ENCODE assay signal across 8 cellular contexts in genomic region chr19:52856540-52857377, GRCh38. TPM values are rescaled to one million over a fixed set of nuclear protein-coding genes. Genes with fewer than 3 reads are reported as not detected.
DNase-seq lines count a peak whose midpoint lies in the region; TF ChIP-seq lines count a peak whose summit lies in the region.
"Not testable (repeated sequence)": the region's sequence is repeated elsewhere in the genome, so short reads cannot be mapped to it uniquely, and the experiment has no call there.

No MANE protein-coding gene starts in this region.

- not testable (repeated sequence) for H2AK5ac ChIP-seq in H9 (ENCODE audit: insufficient read length, low read length)

- H3K4ac ChIP-seq in H9 (ENCODE audit: low read depth, low read length): not testable (repeated sequence)

- intact Hi-C loops in activated CD4-positive, alpha-beta T cell treated with anti-CD3 and anti-CD28 coated beads, Interleukin-2, amount 10 ng/mL, durations not matched to agents 24 days and 14 days (cut with micrococcal nuclease): loop anchor here (1.0 to 2.0 kb wide), 3 partner anchors 36 to 106 kb away; partner anchors contain the start of genes ZNF28, ZNF816 and ZNF888
- intact Hi-C loops in thyroid gland (cut with DNase I): not testable (repeated sequence)

- H3K36me3 ChIP-seq in Loucy (ENCODE audit: insufficient read depth, low read length) (peaks cover 13% of the 10 kb centered on the region; the same call in 1 of the 2 replicates), thyroid gland (peaks cover 0 to 14% of the 10 kb centered on the region in 2 donors)
- not testable (repeated sequence) for H3K36me3 ChIP-seq in hepatocyte (replicated peaks; ENCODE audit: insufficient read depth, low read depth)

- H3K36me3 Mint-ChIP-seq in H9 (ENCODE audit: insufficient read depth in 1 of 3, low read depth in 3 of 3) (peaks cover 10 to 25% (median 16%) of the 10 kb centered on the region in 3 experiments; a peak in 6 of 7 replicates), nephron progenitor cell (ENCODE audit: low read depth) (peaks cover 30% of the 10 kb centered on the region)
- H3K36me3 Mint-ChIP-seq in activated CD4-positive, alpha-beta T cell treated with anti-CD3 and anti-CD28 coated beads, Interleukin-2, amount 10 ng/mL, durations not matched to agents 24 days and 14 days (ENCODE audit: low read depth): peaks cover 47% of the 10 kb centered on the region

- H4K8ac ChIP-seq in H9 (replicated peaks; ENCODE audit: insufficient read length, low read depth, low read length): not testable (repeated sequence)

- not testable (repeated sequence) for H3K9me3 ChIP-seq in H9 (ENCODE audit: control insufficient read depth, low read depth, low read length); Loucy (ENCODE audit: insufficient read depth, low read depth, low read length); hepatocyte (ENCODE audit: low read depth); thyroid gland

- H4K5ac ChIP-seq in H9 (ENCODE audit: insufficient read length, low read depth, low read length): not testable (repeated sequence)

- H3K9me3 Mint-ChIP-seq in H9, nephron progenitor cell: not testable (repeated sequence)
- H3K9me3 Mint-ChIP-seq in activated CD4-positive, alpha-beta T cell treated with anti-CD3 and anti-CD28 coated beads, Interleukin-2, amount 10 ng/mL, durations not matched to agents 24 days and 14 days: peaks cover 17% of the 10 kb centered on the region

- H3K4me3 ChIP-seq in Loucy (ENCODE audit: low read length, poor library complexity, severe bottlenecking): peak overlapping the region; percentile 96
- peak overlapping the region; percentile 63 to 64 for H3K4me3 ChIP-seq in cardiac fibroblast (replicated peaks in 1 of 2; ENCODE audit: low read depth in 2 of 2, low read length in 2 of 2)
- peak overlapping the region; percentile 61 for H3K4me3 ChIP-seq in hepatocyte
- H3K4me3 ChIP-seq in thyroid gland (replicated peaks in 1 of 3): peak overlapping the region; percentile 27 to 70 (median 49)

- TF ChIP-seq POLR2A in thyroid gland (IDR thresholded peaks at IDR 0.05): not testable (repeated sequence)

- H3K14ac ChIP-seq in H9 (ENCODE audit: insufficient read depth, low read length): not testable (repeated sequence)

- not testable (repeated sequence) for H3K18ac ChIP-seq in H9 (ENCODE audit: insufficient read length, low read depth, low read length)

- not testable (repeated sequence) for H3K4me1 ChIP-seq in H9 (ENCODE audit: insufficient read depth, low read length); hepatocyte (ENCODE audit: insufficient read depth); thyroid gland
- H3K4me1 ChIP-seq in Loucy (ENCODE audit: insufficient read depth, low read length, poor library complexity, severe bottlenecking): peaks cover 10% of the 10 kb centered on the region

- no CpG with 5 or more reads among the region's 31 CpGs for WGBS in H9 (ENCODE audit: extremely low coverage, insufficient read length, low lambda C conversion rate)
- WGBS in hepatocyte (ENCODE audit: low lambda C conversion rate, missing lambda C conversion rate): 4% methylated on average over 25 of the region's 31 CpGs
- 2 to 5% methylated on average over 24 to 31 of the region's 31 CpGs for WGBS in thyroid gland, 2 donors

- H3K9ac ChIP-seq in H9 (ENCODE audit: extremely low read depth, insufficient read length, low read length) (peak overlapping the region; percentile 51), Loucy (ENCODE audit: low read depth, low read length, poor library complexity, severe bottlenecking) (peak overlapping the region; percentile 85)

- not testable (repeated sequence) for H3K27ac ChIP-seq in H9 (ENCODE audit: insufficient read length, low read depth, low read length)
- peak overlapping the region; percentile 81 for H3K27ac ChIP-seq in hepatocyte
- peak overlapping the region in 1 of 3 donors; percentile 36 for H3K27ac ChIP-seq in thyroid gland

- H3K4me2 ChIP-seq in H9 (ENCODE audit: insufficient read depth, insufficient read length, low read length): peak overlapping the region; percentile 75
- H3K4me2 ChIP-seq in Loucy (ENCODE audit: low read depth, low read length, poor library complexity, severe bottlenecking): peak overlapping the region; percentile 90
- peak overlapping the region; percentile 86 for H3K4me2 ChIP-seq in hepatocyte

- H3K27me3 ChIP-seq in H9 (ENCODE audit: insufficient read depth, low read length); Loucy (ENCODE audit: insufficient read depth, low read length, poor library complexity, severe bottlenecking); hepatocyte; thyroid gland: not testable (repeated sequence)

- not testable (repeated sequence) for H3K27me3 Mint-ChIP-seq in H9 (ENCODE audit: low read depth); activated CD4-positive, alpha-beta T cell treated with anti-CD3 and anti-CD28 coated beads, Interleukin-2, amount 10 ng/mL, durations not matched to agents 24 days and 14 days
- peaks cover 10% of the 10 kb centered on the region for H3K27me3 Mint-ChIP-seq in nephron progenitor cell (ENCODE audit: low read depth, poor library complexity)

- not testable (repeated sequence) for H3K79me2 ChIP-seq in H9 (ENCODE audit: insufficient read depth, low read length); hepatocyte
- H3K79me2 ChIP-seq in Loucy (ENCODE audit: insufficient read depth, low read length): peaks cover 14% of the 10 kb centered on the region

- H2BK15ac ChIP-seq in H9 (ENCODE audit: low read depth, low read length): not testable (repeated sequence)

- H2BK20ac ChIP-seq in H9 (ENCODE audit: low read depth, low read length, poor library complexity, severe bottlenecking): not testable (repeated sequence)

- not testable (repeated sequence) for H2BK120ac ChIP-seq in H9 (ENCODE audit: low read depth, low read length, poor library complexity, severe bottlenecking)

- H3K4me1 Mint-ChIP-seq in H9: peaks cover 6 to 20% of the 10 kb centered on the region in 2 experiments
- peaks cover 16% of the 10 kb centered on the region for H3K4me1 Mint-ChIP-seq in activated CD4-positive, alpha-beta T cell treated with anti-CD3 and anti-CD28 coated beads, Interleukin-2, amount 10 ng/mL, durations not matched to agents 24 days and 14 days
- H3K4me1 Mint-ChIP-seq in nephron progenitor cell: peaks cover 30% of the 10 kb centered on the region

- DNase-seq in EH (ENCODE audit: low read depth) (peak; percentile 19), cardiac fibroblast (ENCODE audit: low read depth in 2 of 2) (peak; percentile 26 to 35), hepatocyte (ENCODE audit: low spot score) (peak; percentile 23), nephron progenitor cell (peak; percentile 14), thyroid gland (peak; percentile 24 to 25)
- DNase-seq in H9: not testable (repeated sequence)
- peak; percentile 56 for DNase-seq in activated CD4-positive, alpha-beta T cell treated with anti-CD3 and anti-CD28 coated beads, Interleukin-2, amount 10 ng/mL, durations not matched to agents 24 days and 14 days

- not testable (repeated sequence) for H3F3A ChIP-seq in Loucy (ENCODE audit: low read depth)

- H3T11ph ChIP-seq in H9 (ENCODE audit: low read length): not testable (repeated sequence)

- not testable (repeated sequence) for H2BK5ac ChIP-seq in H9 (ENCODE audit: insufficient read length, low read length)

- not testable (repeated sequence) for H2AFZ ChIP-seq in H9 (ENCODE audit: low read length)
- H2AFZ ChIP-seq in Loucy (ENCODE audit: low read length) (peak overlapping the region; percentile 92), hepatocyte (peak overlapping the region; percentile 61)

- not testable (repeated sequence) for H4K91ac ChIP-seq in H9 (ENCODE audit: insufficient read length, low read depth, low read length)

- peak overlapping the region in 1 of 3 experiments; percentile 91; a peak in 2 of 7 replicates for H3K27ac Mint-ChIP-seq in H9
- peak overlapping the region; percentile 90 for H3K27ac Mint-ChIP-seq in activated CD4-positive, alpha-beta T cell treated with anti-CD3 and anti-CD28 coated beads, Interleukin-2, amount 10 ng/mL, durations not matched to agents 24 days and 14 days
- not testable (repeated sequence) for H3K27ac Mint-ChIP-seq in nephron progenitor cell

- not testable (repeated sequence) for H2BK12ac ChIP-seq in H9 (ENCODE audit: insufficient read length, low read depth, low read length)

- not testable (repeated sequence) for H3K23ac ChIP-seq in H9 (ENCODE audit: insufficient read length, low read depth, low read length)

- not testable (repeated sequence) for H3K79me1 ChIP-seq in H9 (ENCODE audit: insufficient read depth, low read depth, low read length, poor library complexity, severe bottlenecking)

- not testable (repeated sequence) for H3K56ac ChIP-seq in H9 (ENCODE audit: insufficient read length, low read depth, low read length)

- not testable (repeated sequence) for H3K23me2 ChIP-seq in H9 (ENCODE audit: insufficient read length, low read depth, low read length, poor library complexity, severe bottlenecking)

- H4K20me1 ChIP-seq in H9 (ENCODE audit: control insufficient read depth, insufficient read depth, insufficient read length); Loucy (ENCODE audit: insufficient read depth, low read length, poor library complexity, severe bottlenecking); hepatocyte (ENCODE audit: insufficient read depth, poor library complexity, severe bottlenecking): not testable (repeated sequence)

- TF ChIP-seq CTCF in H9 (conservative IDR thresholded peaks at IDR 0.05); Loucy (conservative IDR thresholded peaks at IDR 0.05; ENCODE audit: low read length); cardiac fibroblast (IDR thresholded peaks at IDR 0.05; ENCODE audit: low read depth, low read length); hepatocyte (IDR thresholded peaks at IDR 0.05; ENCODE audit: poor library complexity); nephron progenitor cell (IDR thresholded peaks at IDR 0.05); thyroid gland (IDR thresholded peaks at IDR 0.05): not testable (repeated sequence)

- peak overlapping the region; percentile 93 to 96 for H3K4me3 Mint-ChIP-seq in H9
- H3K4me3 Mint-ChIP-seq in activated CD4-positive, alpha-beta T cell treated with anti-CD3 and anti-CD28 coated beads, Interleukin-2, amount 10 ng/mL, durations not matched to agents 24 days and 14 days: peak overlapping the region; percentile 87
- peak overlapping the region; percentile 90 for H3K4me3 Mint-ChIP-seq in nephron progenitor cell

- H3K9me2 ChIP-seq in Loucy (replicated peaks; ENCODE audit: low read depth, low read length); hepatocyte (replicated peaks; ENCODE audit: insufficient read depth): not testable (repeated sequence)

RNA-seq across cellular contexts. Expression of gene ZNF468, which starts 0.7 kb away (rescaled TPM):
- total RNA-seq in H9 (2021) (34.0 and 34.7 TPM in 2 replicates), hepatocyte (37.2 and 43.6 TPM in 2 replicates), thyroid gland (10 to 100 TPM; 33.3 to 51.4 (median 41.6) TPM)
- total RNA-seq in activated CD4-positive, alpha-beta T cell treated with anti-CD3 and anti-CD28 coated beads, Interleukin-2, amount 10 ng/mL, durations not matched to agents 24 days and 14 days: 13.3 and 15.9 TPM in 2 replicates
- polyA plus RNA-seq in hepatocyte: 14.0 and 19.9 TPM in 2 replicates

RNA-seq across cellular contexts. Expression of gene ZNF28, which starts 35.3 kb away (rescaled TPM):
- total RNA-seq in H9 (2021): 23.6 and 31.3 TPM in 2 replicates
- total RNA-seq in activated CD4-positive, alpha-beta T cell treated with anti-CD3 and anti-CD28 coated beads, Interleukin-2, amount 10 ng/mL, durations not matched to agents 24 days and 14 days: 18.0 TPM in 2 replicates
- total RNA-seq in hepatocyte: 19.3 and 22.4 TPM in 2 replicates
- polyA plus RNA-seq in hepatocyte: 13.3 and 17.4 TPM in 2 replicates
- total RNA-seq in thyroid gland: 10 to 100 TPM; 14.4 to 22.8 (median 21.6) TPM

RNA-seq across cellular contexts. Expression of gene ZNF320, which starts 40.7 kb away (rescaled TPM):
- total RNA-seq in H9 (2021) (20.2 and 26.1 TPM in 2 replicates), hepatocyte (18.3 and 35.0 TPM in 2 replicates), thyroid gland (10 to 100 TPM; 24.6 to 33.5 (median 27.5) TPM)
- total RNA-seq in activated CD4-positive, alpha-beta T cell treated with anti-CD3 and anti-CD28 coated beads, Interleukin-2, amount 10 ng/mL, durations not matched to agents 24 days and 14 days: 8.0 and 17.8 TPM in 2 replicates
- polyA plus RNA-seq in hepatocyte: 5.6 and 15.2 TPM in 2 replicates
